Comparison of ENCODE assay signal across 1 cellular context in genomic region chr19:46787331-46788100, GRCh38.
A peak's percentile ranks its signal among the peaks of the same experiment; 100 is the strongest.
TF ChIP-seq lines count a peak whose summit lies in the region.

No MANE protein-coding gene starts in this region.

TF ChIP-seq in HepG2, 621 proteins besides CTCF, POLR2A, EP300 and RAD21 (continued from another document and continues in another):
- TF ChIP-seq THAP9 (CRISPR knock-in tag; IDR thresholded peaks at IDR 0.05; ENCODE audit: borderline replicate concordance) = peak; percentile 17; the same call in 1 of the 2 replicates
- 0 out of 2 replicates have a peak, but pooled peaks have one; percentile 23 for TF ChIP-seq TMF1 (CRISPR knock-in tag; IDR thresholded peaks at IDR 0.05; ENCODE audit: low read depth)
- TF ChIP-seq E2F1 (CRISPR knock-in tag; IDR thresholded peaks at IDR 0.05) = no peak
- TF ChIP-seq ZNF446 (CRISPR knock-in tag; IDR thresholded peaks at IDR 0.05) = peak; percentile 86; the same call in 1 of the 2 replicates
- no peak; the same call in 1 of the 2 replicates for TF ChIP-seq ZSCAN29 (CRISPR knock-in tag; conservative IDR thresholded peaks at IDR 0.05)
- TF ChIP-seq BORCS8-MEF2B (CRISPR knock-in tag; IDR thresholded peaks at IDR 0.05) = peak; percentile 15; the same call in 1 of the 2 replicates
- no peak for TF ChIP-seq ZNF138 (CRISPR knock-in tag; IDR thresholded peaks at IDR 0.05; ENCODE audit: low read depth)
- no peak for TF ChIP-seq ZNF234 (CRISPR knock-in tag; conservative IDR thresholded peaks at IDR 0.05)
- no peak for TF ChIP-seq ZNF382 (CRISPR knock-in tag; IDR thresholded peaks at IDR 0.05; ENCODE audit: borderline replicate concordance)
- TF ChIP-seq NFKBIZ (CRISPR knock-in tag; IDR thresholded peaks at IDR 0.05) = 0 out of 2 replicates have a peak, but pooled peaks have one; percentile 15
- no peak; the same call in 1 of the 2 replicates for TF ChIP-seq GFI1 (CRISPR knock-in tag; IDR thresholded peaks at IDR 0.05; ENCODE audit: borderline replicate concordance)
- TF ChIP-seq ISL2 (CRISPR knock-in tag; IDR thresholded peaks at IDR 0.05) = no peak
- peak; percentile 57 for TF ChIP-seq SAP130 (CRISPR knock-in tag; IDR thresholded peaks at IDR 0.05; ENCODE audit: low read depth)
- no peak for TF ChIP-seq ZFP36L2 (CRISPR knock-in tag; IDR thresholded peaks at IDR 0.05)
- TF ChIP-seq ZNF878 (CRISPR knock-in tag; IDR thresholded peaks at IDR 0.05) = no peak
- no peak for TF ChIP-seq HIC2 (CRISPR knock-in tag; IDR thresholded peaks at IDR 0.05; ENCODE audit: low read depth)
- no peak for TF ChIP-seq FOXO1 (CRISPR knock-in tag; IDR thresholded peaks at IDR 0.05)
- no peak for TF ChIP-seq ZBTB38 (CRISPR knock-in tag; IDR thresholded peaks at IDR 0.05)
- TF ChIP-seq ISX (CRISPR knock-in tag; conservative IDR thresholded peaks at IDR 0.05) = no peak
- TF ChIP-seq ZNF414 (CRISPR knock-in tag; IDR thresholded peaks at IDR 0.05) = no peak
- no peak for TF ChIP-seq ZBTB46 (CRISPR knock-in tag; IDR thresholded peaks at IDR 0.05; ENCODE audit: borderline replicate concordance)
- TF ChIP-seq ZNF574 (CRISPR knock-in tag; IDR thresholded peaks at IDR 0.05) = 0 out of 2 replicates have a peak, but pooled peaks have one; percentile 32
- no peak for TF ChIP-seq SRF (IDR thresholded peaks at IDR 0.05; ENCODE audit: low read depth, low read length)
- TF ChIP-seq MED1 (CRISPR knock-in tag; IDR thresholded peaks at IDR 0.05) = peak; percentile 37; the same call in 1 of the 2 replicates
- TF ChIP-seq REL (CRISPR knock-in tag; conservative IDR thresholded peaks at IDR 0.05) = peak; percentile 54; the same call in 1 of the 2 replicates
- peak; percentile 61 for TF ChIP-seq PATZ1 (CRISPR knock-in tag; IDR thresholded peaks at IDR 0.05)
- no peak for TF ChIP-seq ZNF720 (CRISPR knock-in tag; IDR thresholded peaks at IDR 0.05)
- TF ChIP-seq TRAFD1 (CRISPR knock-in tag; IDR thresholded peaks at IDR 0.05; ENCODE audit: borderline replicate concordance) = no peak
- no peak for TF ChIP-seq GATAD2A (CRISPR knock-in tag; IDR thresholded peaks at IDR 0.05)
- TF ChIP-seq ARHGAP35 (CRISPR knock-in tag; IDR thresholded peaks at IDR 0.05; ENCODE audit: borderline replicate concordance) = no peak
- 0 out of 2 replicates have a peak, but pooled peaks have one; percentile 33 for TF ChIP-seq ZNF224 (CRISPR knock-in tag; IDR thresholded peaks at IDR 0.05)
- no peak for TF ChIP-seq TAF1 (CRISPR knock-in tag; IDR thresholded peaks at IDR 0.05)
- TF ChIP-seq GPN1 (CRISPR knock-in tag; IDR thresholded peaks at IDR 0.05; ENCODE audit: borderline replicate concordance) = no peak
- TF ChIP-seq KLF16 (CRISPR knock-in tag; IDR thresholded peaks at IDR 0.05) = no peak
- no peak for TF ChIP-seq PCBP1 (IDR thresholded peaks at IDR 0.05; ENCODE audit: borderline replicate concordance, low read depth, low read length)
